ENCODE assay signal across 8 cellular contexts in genomic region chr1:101388904-101389546, GRCh38.
DNase-seq lines count a peak whose midpoint lies in the region; ATAC-seq and TF ChIP-seq lines count a peak whose summit lies in the region.
"Had no signal": no experiment of that assay in that cellular context is flagged by ENCODE, and none has a peak within 500 bp of the region (broad histone marks: within the 10 kb centered on the region; RNA-seq: fewer than 3 reads in every experiment).

No MANE protein-coding gene starts in this region.

- TF ChIP-seq CTCF in OCI-LY7 (conservative IDR thresholded peaks at IDR 0.05; ENCODE audit: low read length), result no peak

- DNase-seq in OCI-LY7 (ENCODE audit: low spot score) (peak; percentile 62), renal cortical epithelial cell (ENCODE audit: low read depth) (peak; percentile 65), NCI-H526 (lab: John Stamatoyannopoulos, UW) (no peak), NCI-H446 (lab: John Stamatoyannopoulos, UW) (no peak), SKM-1 (lab: John Stamatoyannopoulos, UW; ENCODE audit: unreplicated experiment) (no peak)
- DNase-seq: NCI-H1105 treated with DMSO at 0.1 percent for 48 hours had no signal

- H3K27ac ChIP-seq in OCI-LY7 (ENCODE audit: low read depth, low read length, poor library complexity, severe bottlenecking), result peak overlapping the region; percentile 40

- H4K20me1 ChIP-seq in OCI-LY7 (ENCODE audit: insufficient read depth, low read length), result no peaks in the 10 kb centered on the region

- 0 out of 2 replicates have a peak, but pooled peaks cover 8% of the 10 kb centered on the region for H3K9me3 ChIP-seq in OCI-LY7 (ENCODE audit: low read length)

- no peaks in the 10 kb centered on the region for H3K79me2 ChIP-seq in OCI-LY7 (ENCODE audit: insufficient read depth, low read depth, low read length)

- ATAC-seq in GM19035 (IDR thresholded peaks at IDR 0.05; ENCODE audit: unreplicated experiment) (peak; percentile 84), HG02798 (IDR thresholded peaks at IDR 0.05; ENCODE audit: poor library complexity, unreplicated experiment) (peak; percentile 88)

- H2AFZ ChIP-seq in OCI-LY7 (ENCODE audit: low read length), result peak overlapping the region; percentile 49

- CTCF ChIA-PET in OCI-LY7 (lab: Charles Lee; ENCODE audit: unreplicated experiment), result no interaction called here

- BruUV-seq in OCI-LY7 (replicated peaks; lab: Mats Ljungman, UMichigan), result no TSS peak

- peak overlapping the region; percentile 36 for H3K4me2 ChIP-seq in OCI-LY7 (ENCODE audit: low read length)

- H3K4me1 ChIP-seq in OCI-LY7 (ENCODE audit: insufficient read depth, low read length, poor library complexity, severe bottlenecking), result peaks cover 13% of the 10 kb centered on the region

- no peaks in the 10 kb centered on the region; the same call in 1 of the 2 replicates for H3K36me3 ChIP-seq in OCI-LY7 (ENCODE audit: insufficient read depth, low read length)

- no peak overlapping the region for H3K4me3 ChIP-seq in OCI-LY7 (ENCODE audit: low read depth, low read length, poor library complexity, severe bottlenecking)

- POLR2A ChIA-PET in OCI-LY7 (lab: Charles Lee), result interaction anchor here (0.8 to 0.9 kb wide), 2 partner anchors 14 to 19 kb away, joined by 3 to 6 read pairs; no protein-coding TSS in a partner anchor

- no peaks in the 10 kb centered on the region for H3K9me2 ChIP-seq in OCI-LY7 (ENCODE audit: insufficient read depth, low read length)

- intact Hi-C loops in OCI-LY7 (cut with micrococcal nuclease; ENCODE audit: unreplicated experiment), result no loop called here

Comparison
In these comparisons a context has a peak if more than half of its experiments do, and no peak if none do; other contexts are left out.
1. DNase-seq: peak in OCI-LY7 (single experiment) and renal cortical epithelial cell (single experiment); none in NCI-H526 (0 of 2), NCI-H446 (0 of 2) and SKM-1 (single experiment).